In genomic region chr3:190079173-190079572, GRCh38 we compare ENCODE assay signal across 8 cellular contexts. TPM values are rescaled to one million over a fixed set of nuclear protein-coding genes. Genes with fewer than 3 reads are reported as not detected.
"Had no signal": no experiment of that assay in that cellular context is flagged by ENCODE, and none has a peak within 500 bp of the region (broad histone marks: within the 10 kb centered on the region; RNA-seq: fewer than 3 reads in every experiment).

No MANE protein-coding gene starts in this region.

RNA-seq across cellular contexts. Expression of gene P3H2, which starts 41.5 kb away (rescaled TPM):
- total RNA-seq: activated naive CD4-positive, alpha-beta T cell treated with anti-CD3 and anti-CD28 coated beads for 36 hours; activated naive CD4-positive, alpha-beta T cell treated with anti-CD3 and anti-CD28 coated beads, Interleukin-2, amount 50 U/mL, for 72 hours; activated naive CD8-positive, alpha-beta T cell treated with anti-CD3 and anti-CD28 coated beads for 36 hours; activated naive CD8-positive, alpha-beta T cell treated with anti-CD3 and anti-CD28 coated beads, Interleukin-2, amount 10 ng/mL, durations not matched to agents 7 days and 5 days; activated T-cell treated with anti-CD3 and anti-CD28 coated beads, Interleukin-2, amount 50 U/mL, for 72 hours; activated T-helper 1 cell treated with anti-CD3 and anti-CD28 coated beads, Interleukin-12 subunit alpha, Interleukin-12 subunit beta, Interleukin-2, Interleukin-4 antibody, amounts not matched to agents 30 ng/mL and 10 ng/mL and 1 ng/mL, durations not matched to agents 14 hours and 24 hours and 36 hours; activated T-helper 17 cell treated with anti-CD3 and anti-CD28 coated beads, Interleukin-2, amount 50 U/mL, for 72 hours; activated T-helper 2 cell treated with anti-CD3 and anti-CD28 coated beads, Interferon-gamma antibody, Interleukin-2, Interleukin-4, amounts not matched to agents 10 μg/mL and 5 μg/mL and 100 μg/mL, durations not matched to agents 14 hours and 24 hours and 36 hours had no signal
